In genomic region chr15:77540346-77541060, GRCh38 we compare ENCODE assay signal across 17 cellular contexts.
A peak's percentile ranks its signal among the peaks of the same experiment; 100 is the strongest.
DNase-seq lines count a peak whose midpoint lies in the region; ATAC-seq and TF ChIP-seq lines count a peak whose summit lies in the region.
"Had no signal": no experiment of that assay in that cellular context is flagged by ENCODE, and none has a peak within 500 bp of the region (broad histone marks: within the 10 kb centered on the region; RNA-seq: fewer than 3 reads in every experiment).

No MANE protein-coding gene starts in this region.

- no peak overlapping the region for H4K91ac ChIP-seq in IMR-90 (ENCODE audit: insufficient read depth, low read depth, low read length)

- no peak overlapping the region for H2BK5ac ChIP-seq in IMR-90 (ENCODE audit: low read depth, low read length, poor library complexity, severe bottlenecking)

- no peak overlapping the region for H3K23ac ChIP-seq in IMR-90 (ENCODE audit: low read depth, low read length)

- no peaks in the 10 kb centered on the region for H3K79me1 ChIP-seq in IMR-90 (ENCODE audit: low read depth in 1 of 2, low read length in 2 of 2)

- no peak overlapping the region for H3K4ac ChIP-seq in IMR-90 (ENCODE audit: low read depth, low read length)

- in situ Hi-C loops in IMR-90 (cut with MboI; ENCODE audit: low sequenced_read_pairs) = loop anchor here (5.0 to 10.0 kb wide), 2 partner anchors 423 to 516 kb away; no protein-coding TSS in a partner anchor

- H3K4me3 ChIP-seq in IMR-90 (ENCODE audit: insufficient read depth, low read depth, low read length) (no peak overlapping the region), RWPE2 (ENCODE audit: severe bottlenecking) (no peak overlapping the region)
- H3K4me3 ChIP-seq: skin epidermis had no signal

- no peaks in the 10 kb centered on the region for H3K9me3 ChIP-seq in IMR-90 (ENCODE audit: control insufficient read depth, insufficient read depth, low read length)
- H3K9me3 ChIP-seq in RWPE2 (ENCODE audit: severe bottlenecking) = no peaks in the 10 kb centered on the region

- no peaks in the 10 kb centered on the region for H3K36me3 Mint-ChIP-seq in glutamatergic neuron (ENCODE audit: unreplicated experiment)
- no peaks in the 10 kb centered on the region for H3K36me3 Mint-ChIP-seq in stimulated activated memory B cell treated with anti-CD40 and anti-IgM and Interleukin-4, amounts not matched to agents 10 μg/mL and 1 μg/mL and 100 μg/mL, for 72 hours
- H3K36me3 Mint-ChIP-seq: T-cell had no signal

- H2BK120ac ChIP-seq in IMR-90 (ENCODE audit: low read depth, low read length) = no peak overlapping the region

- H3K9me3 Mint-ChIP-seq in glutamatergic neuron (ENCODE audit: unreplicated experiment) = peaks cover 10% of the 10 kb centered on the region
- H3K9me3 Mint-ChIP-seq in stimulated activated memory B cell treated with anti-CD40 and anti-IgM and Interleukin-4, amounts not matched to agents 10 μg/mL and 1 μg/mL and 100 μg/mL, for 72 hours = no peaks in the 10 kb centered on the region
- H3K9me3 Mint-ChIP-seq: activated CD4-positive, alpha-beta T cell treated with anti-CD3 and anti-CD28 coated beads, Interleukin-2, amount 10 ng/mL, durations not matched to agents 7 days and 5 days; stimulated activated naive CD8-positive, alpha-beta T cell treated with anti-CD3 and anti-CD28 coated beads, Interleukin-15, amount 100 ng/mL, for 72 hours; T-cell had no signal

- dilution Hi-C loops in IMR-90 (cut with HindIII; ENCODE audit: low sequenced_read_pairs, unreplicated experiment) = no loop called here

- no peak for DNase-seq in IMR-90
- DNase-seq in RWPE2 (ENCODE audit: low spot score) = peak; percentile 62
- DNase-seq in glutamatergic neuron = no peak
- no peak for DNase-seq in AG08395 (ENCODE audit: low spot score)
- no peak for DNase-seq in NCI-H2081 treated with DMSO at 0.1 percent for 48 hours (lab: John Stamatoyannopoulos, UW)
- DNase-seq in NK-92 treated with Interleukin-12 subunit alpha and Interleukin-12 subunit beta, amount 100 ng/mL, for 24 hours (lab: John Stamatoyannopoulos, UW) = no peak
- DNase-seq: activated CD4-positive, alpha-beta T cell treated with anti-CD3 and anti-CD28 coated beads, Interleukin-2, amount 10 ng/mL, durations not matched to agents 7 days and 5 days; activated effector memory CD4-positive, alpha-beta T cell treated with anti-CD3 and anti-CD28 coated beads, Interleukin-2, amount 50 U/mL, for 16 hours; NCI-H1105 treated with DMSO at 0.1 percent for 48 hours; NCI-H524; stimulated activated CD4-positive, alpha-beta T cell treated with anti-CD3 and anti-CD28 coated beads, Interleukin-2, amount 100 ng/mL, for 48 hours; stimulated activated naive CD8-positive, alpha-beta T cell treated with anti-CD3 and anti-CD28 coated beads, Interleukin-15, amount 100 ng/mL, for 72 hours; T-cell had no signal

- peaks cover 46% of the 10 kb centered on the region for H3K4me1 Mint-ChIP-seq in glutamatergic neuron (ENCODE audit: low read depth, unreplicated experiment)
- H3K4me1 Mint-ChIP-seq in stimulated activated memory B cell treated with anti-CD40 and anti-IgM and Interleukin-4, amounts not matched to agents 10 μg/mL and 1 μg/mL and 100 μg/mL, for 72 hours = peaks cover 63% of the 10 kb centered on the region

- H3K27me3 Mint-ChIP-seq in glutamatergic neuron (ENCODE audit: unreplicated experiment) = peaks cover 9% of the 10 kb centered on the region
- H3K27me3 Mint-ChIP-seq in stimulated activated memory B cell treated with anti-CD40 and anti-IgM and Interleukin-4, amounts not matched to agents 10 μg/mL and 1 μg/mL and 100 μg/mL, for 72 hours = no peaks in the 10 kb centered on the region

- CTCF ChIA-PET in IMR-90 (lab: Yijun Ruan, JAX) = interaction anchor here (1.9 kb wide), 1 partner anchor 43 kb away, joined by 4 read pairs; no protein-coding TSS in a partner anchor

- 78% methylated on average over 6 of the region's 12 CpGs; no CpG with 5 or more reads in 1 of the 2 experiments for WGBS in IMR-90 (ENCODE audit: extremely low coverage in 2 of 2, insufficient read length in 1 of 2), 2 experiments

- H3K27me3 ChIP-seq in IMR-90 (ENCODE audit: control insufficient read depth, insufficient read depth, low read length) = peaks cover 7% of the 10 kb centered on the region; the same call in 1 of the 2 replicates
- no peaks in the 10 kb centered on the region for H3K27me3 ChIP-seq in RWPE2 (ENCODE audit: insufficient read depth, poor library complexity, severe bottlenecking)

- ATAC-seq in IMR-90 (ENCODE audit: low read depth) (no peak), RWPE2 (ENCODE audit: low read depth) (no peak), GM19463 (IDR thresholded peaks at IDR 0.05; ENCODE audit: unreplicated experiment) (no peak)
- no peak for ATAC-seq in stimulated activated memory B cell treated with anti-CD40 and anti-IgM and Interleukin-4, amounts not matched to agents 10 μg/mL and 1 μg/mL and 100 μg/mL, for 72 hours
- ATAC-seq: stimulated activated naive CD8-positive, alpha-beta T cell treated with anti-CD3 and anti-CD28 coated beads, Interleukin-15, amount 100 ng/mL, for 72 hours; T-cell had no signal

- H3K4me2 ChIP-seq in IMR-90 (ENCODE audit: low read depth, low read length) = no peak overlapping the region

- no peak overlapping the region for H2AK9ac ChIP-seq in IMR-90 (replicated peaks; ENCODE audit: low read depth, low read length, poor library complexity)

- TF ChIP-seq POLR2A in IMR-90 (IDR thresholded peaks at IDR 0.05; ENCODE audit: low read depth, low read length) = no peak

- no peak overlapping the region for H3K18ac ChIP-seq in IMR-90 (ENCODE audit: low read depth, low read length)

- H3K4me3 Mint-ChIP-seq in glutamatergic neuron (ENCODE audit: unreplicated experiment) = no peak overlapping the region
- H3K4me3 Mint-ChIP-seq in stimulated activated memory B cell treated with anti-CD40 and anti-IgM and Interleukin-4, amounts not matched to agents 10 μg/mL and 1 μg/mL and 100 μg/mL, for 72 hours = no peak overlapping the region
- H3K4me3 Mint-ChIP-seq: activated CD4-positive, alpha-beta T cell treated with anti-CD3 and anti-CD28 coated beads, Interleukin-2, amount 10 ng/mL, durations not matched to agents 7 days and 5 days; stimulated activated naive CD8-positive, alpha-beta T cell treated with anti-CD3 and anti-CD28 coated beads, Interleukin-15, amount 100 ng/mL, for 72 hours; T-cell had no signal

- TF ChIP-seq CTCF in IMR-90 (conservative IDR thresholded peaks at IDR 0.05; ENCODE audit: low read depth, low read length) = no peak
- TF ChIP-seq CTCF in RWPE2 (IDR thresholded peaks at IDR 0.05; ENCODE audit: poor library complexity, severe bottlenecking) = no peak
- no peak for TF ChIP-seq CTCF in glutamatergic neuron (IDR thresholded peaks at IDR 0.05; ENCODE audit: partially characterized antibody, unreplicated experiment)

- H4K20me1 ChIP-seq in IMR-90 (ENCODE audit: insufficient read depth, low read length) = no peaks in the 10 kb centered on the region

- no peak overlapping the region for H4K8ac ChIP-seq in IMR-90 (ENCODE audit: low read depth in 2 of 2, low read length in 2 of 2)

- H3K9ac ChIP-seq in IMR-90 (ENCODE audit: low read depth, low read length) = no peak overlapping the region

- H2BK15ac ChIP-seq in IMR-90 (ENCODE audit: low read depth, low read length) = no peak overlapping the region

- H2AFZ ChIP-seq in IMR-90 (replicated peaks; ENCODE audit: low read length, poor library complexity) = no peak overlapping the region

- H3K4me1 ChIP-seq in IMR-90 (ENCODE audit: control insufficient read depth, insufficient read depth, low read length) (peaks cover 11% of the 10 kb centered on the region), RWPE2 (ENCODE audit: insufficient read depth, poor library complexity, severe bottlenecking) (peaks cover 5% of the 10 kb centered on the region)

- no TSS peak for BruUV-seq in IMR-90 (replicated peaks; lab: Mats Ljungman, UMichigan)

- intact Hi-C loops in IMR-90 (cut with micrococcal nuclease) = no loop called here

- H2BK20ac ChIP-seq in IMR-90 (ENCODE audit: low read depth, low read length) = no peak overlapping the region

- no peak overlapping the region for H4K5ac ChIP-seq in IMR-90 (ENCODE audit: low read depth, low read length)

- H3K27ac Mint-ChIP-seq in glutamatergic neuron (ENCODE audit: unreplicated experiment) = peak overlapping the region; percentile 59
- H3K27ac Mint-ChIP-seq in stimulated activated memory B cell treated with anti-CD40 and anti-IgM and Interleukin-4, amounts not matched to agents 10 μg/mL and 1 μg/mL and 100 μg/mL, for 72 hours = peak overlapping the region; percentile 38
- H3K27ac Mint-ChIP-seq: activated CD4-positive, alpha-beta T cell treated with anti-CD3 and anti-CD28 coated beads, Interleukin-2, amount 10 ng/mL, durations not matched to agents 7 days and 5 days; stimulated activated naive CD8-positive, alpha-beta T cell treated with anti-CD3 and anti-CD28 coated beads, Interleukin-15, amount 100 ng/mL, for 72 hours had no signal

- POLR2A ChIA-PET in IMR-90 (lab: Charles Lee; ENCODE audit: unreplicated experiment) = no interaction called here

- no peak overlapping the region for H3K14ac ChIP-seq in IMR-90 (replicated peaks; ENCODE audit: low read depth, low read length)

- no peak for TF ChIP-seq RAD21 in IMR-90 (IDR thresholded peaks at IDR 0.05; ENCODE audit: low read length)

- H3K56ac ChIP-seq in IMR-90 (ENCODE audit: extremely low read depth, insufficient read depth, low read length) = no peak overlapping the region

- H3K27ac ChIP-seq in IMR-90 (ENCODE audit: insufficient read depth, low read length) (no peak overlapping the region), RWPE2 (ENCODE audit: poor library complexity, severe bottlenecking) (no peak overlapping the region)
- H3K27ac ChIP-seq: epithelial cell of prostate had no signal

- H3K36me3 ChIP-seq in IMR-90 (ENCODE audit: control insufficient read depth, insufficient read depth, low read length) (no peaks in the 10 kb centered on the region), RWPE2 (ENCODE audit: low read depth) (no peaks in the 10 kb centered on the region)

- H3K9me1 ChIP-seq in IMR-90 (ENCODE audit: insufficient read depth, low read length) = peaks cover under 1% of the 10 kb centered on the region; the same call in 1 of the 2 replicates

- H2AK5ac ChIP-seq in IMR-90 (ENCODE audit: low read depth, low read length) = 0 out of 2 replicates have a peak overlapping the region, but pooled peaks have one; percentile 14

TF ChIP-seq in IMR-90, 13 proteins besides CTCF, POLR2A, EP300 and RAD21 (continues in another document):
- no peak for TF ChIP-seq FOS (IDR thresholded peaks at IDR 0.05; ENCODE audit: low read depth, low read length)
- no peak for TF ChIP-seq CHD1 (IDR thresholded peaks at IDR 0.05; ENCODE audit: low read depth, low read length)
- no peak for TF ChIP-seq RCOR1 (IDR thresholded peaks at IDR 0.05; ENCODE audit: insufficient replicate concordance, low read length)
- no peak for TF ChIP-seq RFX5 (IDR thresholded peaks at IDR 0.05; ENCODE audit: low read depth, low read length)
- no peak for TF ChIP-seq CEBPB (IDR thresholded peaks at IDR 0.05; ENCODE audit: low read depth, low read length)
